Comparison of ENCODE assay signal across 11 cellular contexts in genomic region chrX:154541589-154541895, GRCh38. TPM values are rescaled to one million over a fixed set of nuclear protein-coding genes. Genes with fewer than 3 reads are reported as not detected.
DNase-seq lines count a peak whose midpoint lies in the region; ATAC-seq and TF ChIP-seq lines count a peak whose summit lies in the region.
"Had no signal": no experiment of that assay in that cellular context is flagged by ENCODE, and none has a peak within 500 bp of the region (broad histone marks: within the 10 kb centered on the region; RNA-seq: fewer than 3 reads in every experiment).

No MANE protein-coding gene starts in this region.

- H3K9me3 ChIP-seq in fibroblast of lung (ENCODE audit: control insufficient read depth, insufficient read depth, low read depth, low read length) (no peaks in the 10 kb centered on the region), spleen (no peaks in the 10 kb centered on the region)

- H3K4me3 Mint-ChIP-seq in Calu3 (ENCODE audit: low read depth, unreplicated experiment): peak overlapping the region; percentile 67

- intact Hi-C loops in Calu3 (cut with micrococcal nuclease; ENCODE audit: unreplicated experiment): no loop called here
- intact Hi-C loops in spleen (cut with DNase I; ENCODE audit: low total_unique reads): no loop called here

- peaks cover 12% of the 10 kb centered on the region for H3K36me3 ChIP-seq in fibroblast of lung (ENCODE audit: control insufficient read depth, insufficient read depth, low read length)
- peaks cover 0 to 35% (median 0%) of the 10 kb centered on the region in 6 donors for H3K36me3 ChIP-seq in spleen

- H4K20me1 ChIP-seq in fibroblast of lung (ENCODE audit: control insufficient read depth, extremely low read depth, insufficient read depth, low read length): no peaks in the 10 kb centered on the region

- TF ChIP-seq POLR2A in spleen (IDR thresholded peaks at IDR 0.05): no peak

- peak overlapping the region; percentile 13 for H3K4me2 ChIP-seq in fibroblast of lung (ENCODE audit: extremely low read depth, insufficient read depth, low read length)

- peaks cover 30% of the 10 kb centered on the region for H3K79me2 ChIP-seq in fibroblast of lung (ENCODE audit: control insufficient read depth, insufficient read depth, low read length)

- no peak for TF ChIP-seq CTCF in Calu3 (IDR thresholded peaks at IDR 0.05; ENCODE audit: unreplicated experiment)
- TF ChIP-seq CTCF in VCaP (conservative IDR thresholded peaks at IDR 0.05): no peak
- TF ChIP-seq CTCF in fibroblast of lung (conservative IDR thresholded peaks at IDR 0.05 in 1 of 2, IDR thresholded peaks at IDR 0.05 in 1 of 2; ENCODE audit: low read depth in 1 of 2, low read length in 2 of 2): no peak
- no peak for TF ChIP-seq CTCF in spleen (IDR thresholded peaks at IDR 0.05 in 8 of 11, conservative IDR thresholded peaks at IDR 0.05 in 3 of 11)

- peak overlapping the region; percentile 7 for H3K9ac ChIP-seq in fibroblast of lung (ENCODE audit: insufficient read depth, low read length)

- DNase-seq in Calu3: no peak
- no peak for DNase-seq in fibroblast of lung (ENCODE audit: low read depth in 2 of 2)
- no peak for DNase-seq in spleen
- DNase-seq in NCI-H2081 (lab: John Stamatoyannopoulos, UW): no peak
- no peak for DNase-seq in SKM-1 (lab: John Stamatoyannopoulos, UW; ENCODE audit: unreplicated experiment)
- no peak for DNase-seq in inferior parietal cortex (ENCODE audit: extremely low spot score)
- DNase-seq: NCI-H524 had no signal

- H3K27me3 ChIP-seq in fibroblast of lung (ENCODE audit: control insufficient read depth, insufficient read depth, low read length) (no peaks in the 10 kb centered on the region), spleen (replicated peaks in 1 of 7) (no peaks in the 10 kb centered on the region)

- H3K4me1 ChIP-seq in fibroblast of lung (ENCODE audit: control insufficient read depth, extremely low read depth, insufficient read depth, low read length) (peaks cover 11% of the 10 kb centered on the region), spleen (peaks cover 3 to 66% (median 43%) of the 10 kb centered on the region in 6 donors)

- H2AFZ ChIP-seq in fibroblast of lung (ENCODE audit: low read length): no peak overlapping the region

- peaks cover 64% of the 10 kb centered on the region for H3K36me3 Mint-ChIP-seq in Calu3 (ENCODE audit: insufficient read depth, unreplicated experiment)

- 51 to 68% (median 59%) methylated on average over 4 to 5 of the region's 5 CpGs for WGBS in spleen, 5 donors

- H3K4me3 ChIP-seq in fibroblast of lung (replicated peaks in 1 of 4; ENCODE audit: control extremely low read depth in 1 of 4, insufficient read depth in 1 of 4, low read depth in 3 of 4, low read length in 4 of 4): no peak overlapping the region
- peak overlapping the region in 1 of 8 donors; percentile 58 for H3K4me3 ChIP-seq in spleen

- no peak for ATAC-seq in GM18502 (IDR thresholded peaks at IDR 0.05; ENCODE audit: poor library complexity, unreplicated experiment)

- TSS peak; percentile 68 for BruUV-seq in Calu3 (replicated peaks; lab: Mats Ljungman, UMichigan)

- H3K27ac ChIP-seq in VCaP: peak overlapping the region; percentile 70
- peak overlapping the region; percentile 96 for H3K27ac ChIP-seq in fibroblast of lung (ENCODE audit: insufficient read depth, low read length)
- peak overlapping the region in 7 of 8 donors; percentile 67 to 97 (median 85) for H3K27ac ChIP-seq in spleen

- H3K9me3 Mint-ChIP-seq in Calu3 (ENCODE audit: low read depth, unreplicated experiment): no peaks in the 10 kb centered on the region

- CTCF ChIA-PET in Calu3 (lab: Charles Lee): interaction anchor here (0.8 to 0.9 kb wide), 2 partner anchors 14 to 142 kb away, joined by 3 to 4 read pairs; no protein-coding TSS in a partner anchor

- H3K27me3 Mint-ChIP-seq in Calu3 (ENCODE audit: unreplicated experiment): no peaks in the 10 kb centered on the region

- H3K27ac Mint-ChIP-seq in Calu3 (ENCODE audit: unreplicated experiment): peak overlapping the region; percentile 94

- peaks cover 23% of the 10 kb centered on the region for H3K4me1 Mint-ChIP-seq in Calu3 (ENCODE audit: low read depth, unreplicated experiment)

RNA-seq across cellular contexts. Expression of gene G6PD, which starts 5.1 kb away (rescaled TPM):
- total RNA-seq in Calu3 (2022) (180 and 229 TPM in 2 replicates), fibroblast of lung (52.1 and 86.2 TPM in 2 replicates), spleen (10 to 100 TPM; 57.0 to 93.1 (median 70.3) TPM)
- polyA plus RNA-seq in fibroblast of lung (109 and 229 TPM in 2 replicates), spleen (10 to 100 TPM; 15.5 to 34.2 (median 15.7) TPM)
- 236 and 397 TPM in 2 replicates for polyA plus RNA-seq in fibroblast of lung (2012)
- polyA minus RNA-seq in fibroblast of lung (ENCODE audit: low replicate concordance): 725 and 757 TPM in 2 replicates

RNA-seq across cellular contexts. Expression of gene IKBKG, which starts 5.9 kb away (rescaled TPM):
- total RNA-seq in Calu3 (2022): 39.9 and 46.3 TPM in 2 replicates
- 8.7 and 20.1 TPM in 2 replicates for total RNA-seq in fibroblast of lung
- polyA plus RNA-seq in fibroblast of lung: 14.8 and 27.8 TPM in 2 replicates
- polyA plus RNA-seq in fibroblast of lung (2012): 23.2 and 43.0 TPM in 2 replicates
- 14.0 and 19.4 TPM in 2 replicates for polyA minus RNA-seq in fibroblast of lung (ENCODE audit: low replicate concordance)
- total RNA-seq in spleen: 10 to 100 TPM; 18.9 to 66.6 (median 39.1) TPM
- 10 to 100 TPM; 21.5 to 52.8 (median 49.9) TPM for polyA plus RNA-seq in spleen

RNA-seq across cellular contexts. Expression of gene FAM3A, which starts 25.5 kb away (rescaled TPM):
- 36.8 and 39.5 TPM in 2 replicates for total RNA-seq in Calu3 (2022)
- 30.0 and 30.2 TPM in 2 replicates for total RNA-seq in fibroblast of lung
- polyA plus RNA-seq in fibroblast of lung: 16.5 and 17.3 TPM in 2 replicates
- polyA plus RNA-seq in fibroblast of lung (2012): 27.9 and 31.6 TPM in 2 replicates
- polyA minus RNA-seq in fibroblast of lung (ENCODE audit: low replicate concordance): 20.7 and 23.7 TPM in 2 replicates
- 10 to 100 TPM; 29.1 to 38.1 (median 34.7) TPM for total RNA-seq in spleen
- polyA plus RNA-seq in spleen: 10 to 100 TPM; 35.2 to 54.5 (median 52.3) TPM

RNA-seq across cellular contexts. Expression of gene CTAG1A, which starts 43.4 kb away (rescaled TPM):
- total RNA-seq in Calu3 (2022): not detected in 2 replicates
- total RNA-seq in fibroblast of lung: not detected in 2 replicates
- not detected in 2 replicates for polyA plus RNA-seq in fibroblast of lung
- polyA plus RNA-seq in fibroblast of lung (2012): not detected in 2 replicates
- not detected in 2 replicates for polyA minus RNA-seq in fibroblast of lung (ENCODE audit: low replicate concordance)
- not detected for total RNA-seq in spleen
- polyA plus RNA-seq in spleen: not detected
- total RNA-seq: myocyte, subcutaneous adipose tissue had no signal

RNA-seq across cellular contexts. Expression of gene SLC10A3, which starts 51.1 kb away (rescaled TPM):
- total RNA-seq in Calu3 (2022) (21.5 and 27.1 TPM in 2 replicates), fibroblast of lung (13.9 and 15.2 TPM in 2 replicates), spleen (10 to 100 TPM; 15.9 to 21.8 (median 17.4) TPM)
- polyA plus RNA-seq in fibroblast of lung (15.5 and 16.0 TPM in 2 replicates), spleen (10 to 100 TPM; 11.0 to 17.0 (median 14.1) TPM)
- 26.3 and 32.6 TPM in 2 replicates for polyA plus RNA-seq in fibroblast of lung (2012)
- 19.2 and 20.2 TPM in 2 replicates for polyA minus RNA-seq in fibroblast of lung (ENCODE audit: low replicate concordance)
